17 cellular contexts compared by ENCODE assay signal in genomic region chr9:134388976-134389375, GRCh38.
DNase-seq lines count a peak whose midpoint lies in the region; ATAC-seq and TF ChIP-seq lines count a peak whose summit lies in the region.
"Had no signal": no experiment of that assay in that cellular context is flagged by ENCODE, and none has a peak within 500 bp of the region (broad histone marks: within the 10 kb centered on the region; RNA-seq: fewer than 3 reads in every experiment).

No MANE protein-coding gene starts in this region.

- TF ChIP-seq POLR2A in uterus (IDR thresholded peaks at IDR 0.05), result no peak

- no peak overlapping the region for H2BK15ac ChIP-seq in neuronal stem cell (ENCODE audit: low read length)

- peaks cover 48% of the 10 kb centered on the region for H3K4me1 Mint-ChIP-seq in central memory CD8-positive, alpha-beta T cell
- peaks cover 52% of the 10 kb centered on the region for H3K4me1 Mint-ChIP-seq in stimulated activated memory B cell treated with anti-CD40 and anti-IgM and Interleukin-4, amounts not matched to agents 10 μg/mL and 1 μg/mL and 100 μg/mL, for 72 hours

- H3K27ac ChIP-seq in OCI-LY3 (ENCODE audit: low read length) (no peak overlapping the region), neuronal stem cell (replicated peaks; ENCODE audit: low read length) (no peak overlapping the region), uterus (no peak overlapping the region), coronary artery (no peak overlapping the region)

- no peak overlapping the region for H2AK5ac ChIP-seq in neuronal stem cell (ENCODE audit: low read depth, low read length)

- H3K27me3 ChIP-seq in OCI-LY3 (ENCODE audit: low read depth, low read length), result no peaks in the 10 kb centered on the region
- H3K27me3 ChIP-seq in neuronal stem cell (ENCODE audit: control insufficient read depth in 3 of 3, insufficient read depth in 3 of 3, low read depth in 1 of 3, low read length in 3 of 3), result no peaks in the 10 kb centered on the region
- H3K27me3 ChIP-seq in uterus, result no peaks in the 10 kb centered on the region

- H3K9ac ChIP-seq in OCI-LY3 (ENCODE audit: low read length), result peak overlapping the region; percentile 81; the same call in 1 of the 2 replicates
- no peak overlapping the region for H3K9ac ChIP-seq in neuronal stem cell (ENCODE audit: low read depth, low read length, poor library complexity)

- H2BK120ac ChIP-seq in neuronal stem cell (ENCODE audit: low read depth, low read length), result no peak overlapping the region

- H3K4ac ChIP-seq in neuronal stem cell (ENCODE audit: low read length), result no peak overlapping the region

- peaks cover 33% of the 10 kb centered on the region for H3K79me2 ChIP-seq in OCI-LY3 (ENCODE audit: low read length)

- DNase-seq in central memory CD8-positive, alpha-beta T cell (ENCODE audit: low spot score in 2 of 2), result no peak
- DNase-seq in neuronal stem cell (ENCODE audit: low spot score), result no peak
- no peak for DNase-seq in uterus
- DNase-seq in LoVo (ENCODE audit: low spot score), result no peak
- no peak for DNase-seq in coronary artery (ENCODE audit: low spot score)
- no peak for DNase-seq in DMS79 treated with DMSO at 0.1 percent for 48 hours (lab: John Stamatoyannopoulos, UW)
- DNase-seq: CD4-positive, CD25-positive, alpha-beta regulatory T cell; H9; Karpas-422; NCI-H1105 treated with DMSO at 0.1 percent for 48 hours; NCI-H187; NCI-H69; NK-92 treated with Interleukin-12 subunit alpha and Interleukin-12 subunit beta, amount 100 ng/mL, for 24 hours; OCI-M1; RPMI8226 had no signal

- no peak overlapping the region for H3K4me3 Mint-ChIP-seq in central memory CD8-positive, alpha-beta T cell
- no peak overlapping the region for H3K4me3 Mint-ChIP-seq in stimulated activated memory B cell treated with anti-CD40 and anti-IgM and Interleukin-4, amounts not matched to agents 10 μg/mL and 1 μg/mL and 100 μg/mL, for 72 hours
- H3K4me3 Mint-ChIP-seq: H9 had no signal

- H4K8ac ChIP-seq in neuronal stem cell (ENCODE audit: low read depth, low read length), result no peak overlapping the region

- no peak overlapping the region for H2BK5ac ChIP-seq in neuronal stem cell (ENCODE audit: low read length)

- H4K91ac ChIP-seq in neuronal stem cell (ENCODE audit: low read depth, low read length, poor library complexity), result no peak overlapping the region

- peak overlapping the region; percentile 82 for H3K27ac Mint-ChIP-seq in central memory CD8-positive, alpha-beta T cell (ENCODE audit: low read depth)
- H3K27ac Mint-ChIP-seq in stimulated activated memory B cell treated with anti-CD40 and anti-IgM and Interleukin-4, amounts not matched to agents 10 μg/mL and 1 μg/mL and 100 μg/mL, for 72 hours, result peak overlapping the region; percentile 94

- no peak overlapping the region for H2BK12ac ChIP-seq in neuronal stem cell (ENCODE audit: low read length)

- H3K79me1 ChIP-seq in neuronal stem cell (ENCODE audit: low read depth, low read length), result peaks cover 57% of the 10 kb centered on the region

- intact Hi-C loops in uterus (cut with DNase I; ENCODE audit: low total_unique reads), result no loop called here

- no peak overlapping the region for H2AFZ ChIP-seq in OCI-LY3 (ENCODE audit: low read depth, low read length)
- H2AFZ ChIP-seq in neuronal stem cell (ENCODE audit: low read length), result no peak overlapping the region

- H4K20me1 ChIP-seq in OCI-LY3 (ENCODE audit: insufficient read depth, low read length), result peaks cover 12% of the 10 kb centered on the region; the same call in 1 of the 2 replicates

- no CpG with 5 or more reads among the region's 17 CpGs for WGBS in neuronal stem cell (ENCODE audit: extremely low coverage in 2 of 2, insufficient read length in 2 of 2, insufficient replicate concordance in 1 of 2), 2 donors

- H3K36me3 Mint-ChIP-seq in central memory CD8-positive, alpha-beta T cell (ENCODE audit: insufficient read depth), result peaks cover 24% of the 10 kb centered on the region
- H3K36me3 Mint-ChIP-seq in stimulated activated memory B cell treated with anti-CD40 and anti-IgM and Interleukin-4, amounts not matched to agents 10 μg/mL and 1 μg/mL and 100 μg/mL, for 72 hours, result no peaks in the 10 kb centered on the region
- H3K36me3 Mint-ChIP-seq: CD4-positive, CD25-positive, alpha-beta regulatory T cell had no signal

- H3K36me3 ChIP-seq in OCI-LY3 (replicated peaks; ENCODE audit: low read depth, low read length), result no peaks in the 10 kb centered on the region
- H3K36me3 ChIP-seq in neuronal stem cell (replicated peaks in 1 of 2; ENCODE audit: control insufficient read depth in 2 of 2, insufficient read depth in 2 of 2, low read length in 2 of 2), result no peaks in the 10 kb centered on the region
- no peaks in the 10 kb centered on the region for H3K36me3 ChIP-seq in uterus

- H3K9me3 ChIP-seq in OCI-LY3 (ENCODE audit: insufficient read depth, low read length), result no peaks in the 10 kb centered on the region
- no peaks in the 10 kb centered on the region for H3K9me3 ChIP-seq in neuronal stem cell (replicated peaks in 1 of 2; ENCODE audit: control insufficient read depth in 2 of 2, insufficient read depth in 1 of 2, low read depth in 1 of 2, low read length in 2 of 2)
- no peaks in the 10 kb centered on the region for H3K9me3 ChIP-seq in uterus

- no peak for TF ChIP-seq CTCF in OCI-LY3 (IDR thresholded peaks at IDR 0.05; ENCODE audit: low read depth, low read length)
- no peak for TF ChIP-seq CTCF in uterus (IDR thresholded peaks at IDR 0.05)
- no peak for TF ChIP-seq CTCF in coronary artery (IDR thresholded peaks at IDR 0.05)

- H3K27me3 Mint-ChIP-seq in central memory CD8-positive, alpha-beta T cell, result no peaks in the 10 kb centered on the region
- no peaks in the 10 kb centered on the region for H3K27me3 Mint-ChIP-seq in stimulated activated memory B cell treated with anti-CD40 and anti-IgM and Interleukin-4, amounts not matched to agents 10 μg/mL and 1 μg/mL and 100 μg/mL, for 72 hours
- H3K27me3 Mint-ChIP-seq: CD4-positive, CD25-positive, alpha-beta regulatory T cell had no signal

- peak overlapping the region; percentile 96; the same call in 1 of the 2 replicates for H3K4me2 ChIP-seq in OCI-LY3 (ENCODE audit: low read length)
- H3K4me2 ChIP-seq in neuronal stem cell (ENCODE audit: insufficient read depth, low read length, poor library complexity, severe bottlenecking), result no peak overlapping the region

- ATAC-seq in central memory CD8-positive, alpha-beta T cell (replicated peaks; ENCODE audit: extremely low read depth, poor library complexity, severe bottlenecking), result no peak
- ATAC-seq in stimulated activated memory B cell treated with anti-CD40 and anti-IgM and Interleukin-4, amounts not matched to agents 10 μg/mL and 1 μg/mL and 100 μg/mL, for 72 hours, result no peak

- H3K4me3 ChIP-seq in OCI-LY3 (ENCODE audit: low read length), result no peak overlapping the region
- no peak overlapping the region for H3K4me3 ChIP-seq in neuronal stem cell (ENCODE audit: low read length in 2 of 2)
- no peak overlapping the region for H3K4me3 ChIP-seq in uterus
- H3K4me3 ChIP-seq in coronary artery, result no peak overlapping the region

- H3K18ac ChIP-seq in neuronal stem cell (ENCODE audit: low read length), result peak overlapping the region; percentile 11

- H3K9me3 Mint-ChIP-seq in central memory CD8-positive, alpha-beta T cell, result peaks cover 3% of the 10 kb centered on the region
- H3K9me3 Mint-ChIP-seq in stimulated activated memory B cell treated with anti-CD40 and anti-IgM and Interleukin-4, amounts not matched to agents 10 μg/mL and 1 μg/mL and 100 μg/mL, for 72 hours, result peaks cover 2% of the 10 kb centered on the region

- H3K4me1 ChIP-seq in OCI-LY3 (ENCODE audit: low read length), result peaks cover 48% of the 10 kb centered on the region
- H3K4me1 ChIP-seq in neuronal stem cell (ENCODE audit: control insufficient read depth in 2 of 2, insufficient read depth in 1 of 2, low read depth in 1 of 2, low read length in 2 of 2), result peaks cover 12 to 14% of the 10 kb centered on the region in 2 donors
- H3K4me1 ChIP-seq in uterus, result peaks cover 0 to 34% of the 10 kb centered on the region in 2 donors

- H3K23ac ChIP-seq in neuronal stem cell (ENCODE audit: low read depth, low read length, poor library complexity), result no peak overlapping the region

- H3K14ac ChIP-seq in neuronal stem cell (ENCODE audit: low read length), result peak overlapping the region; percentile 77
